In genomic region chr11:122097419-122098001, GRCh38 we compare ENCODE assay signal across 11 cellular contexts. TPM values are rescaled to one million over a fixed set of nuclear protein-coding genes. Genes with fewer than 3 reads are reported as not detected.
DNase-seq lines count a peak whose midpoint lies in the region; ATAC-seq and TF ChIP-seq lines count a peak whose summit lies in the region.
"Had no signal": no experiment of that assay in that cellular context is flagged by ENCODE, and none has a peak within 500 bp of the region (broad histone marks: within the 10 kb centered on the region; RNA-seq: fewer than 3 reads in every experiment).

No MANE protein-coding gene starts in this region.

- H3K27me3 ChIP-seq in HUES48 (ENCODE audit: control insufficient read depth, insufficient read depth, low read length) (peaks cover 30% of the 10 kb centered on the region), stomach (peaks cover 0 to 55% (median 12%) of the 10 kb centered on the region in 3 donors), WERI-Rb-1 (ENCODE audit: insufficient read depth, low read depth, severe bottlenecking) (no peaks in the 10 kb centered on the region)
- peaks cover 48% of the 10 kb centered on the region for H3K27me3 ChIP-seq in CD4-positive, alpha-beta T cell (ENCODE audit: control insufficient read depth, insufficient read depth, low read length)

- H4K20me1 ChIP-seq in OCI-LY7 (ENCODE audit: insufficient read depth, low read length) = no peaks in the 10 kb centered on the region

- H2AFZ ChIP-seq in OCI-LY7 (ENCODE audit: low read length) = no peak overlapping the region

- no peak for TF ChIP-seq EP300 in stomach (IDR thresholded peaks at IDR 0.05)

- peaks cover 40% of the 10 kb centered on the region for H3K4me1 Mint-ChIP-seq in WTC11
- peaks cover 15% of the 10 kb centered on the region for H3K4me1 Mint-ChIP-seq in CD4-positive, alpha-beta T cell (ENCODE audit: low read depth)

- H3K9me3 ChIP-seq in HUES48 (ENCODE audit: control insufficient read depth, insufficient read depth, low read length) = no peaks in the 10 kb centered on the region
- H3K9me3 ChIP-seq in stomach = no peaks in the 10 kb centered on the region
- H3K9me3 ChIP-seq in WERI-Rb-1 (ENCODE audit: severe bottlenecking) = no peaks in the 10 kb centered on the region
- H3K9me3 ChIP-seq in CD4-positive, alpha-beta T cell (ENCODE audit: control insufficient read depth, low read length) = no peaks in the 10 kb centered on the region
- no peaks in the 10 kb centered on the region for H3K9me3 ChIP-seq in OCI-LY7 (ENCODE audit: low read length)

- CTCF ChIA-PET in WTC11 (lab: Charles Lee) (interaction anchor here (0.9 to 1.0 kb wide), 2 partner anchors 12 to 442 kb away, joined by 3 to 6 read pairs; no protein-coding TSS in a partner anchor), OCI-LY7 (lab: Charles Lee; ENCODE audit: unreplicated experiment) (no interaction called here)
- CTCF ChIA-PET in CD4-positive, alpha-beta T cell (lab: Charles Lee) = no interaction called here

- peak overlapping the region; percentile 14; the same call in 1 of the 2 replicates for H3K4me3 ChIP-seq in HUES48 (ENCODE audit: low read depth, low read length)
- peak overlapping the region; percentile 18 to 49 (median 46) for H3K4me3 ChIP-seq in stomach
- H3K4me3 ChIP-seq in WERI-Rb-1 (ENCODE audit: low read depth, low read length) = no peak overlapping the region
- H3K4me3 ChIP-seq in OCI-LY7 (ENCODE audit: low read depth, low read length, poor library complexity, severe bottlenecking) = no peak overlapping the region

- H3K9me3 Mint-ChIP-seq in WTC11 = no peaks in the 10 kb centered on the region
- no peaks in the 10 kb centered on the region for H3K9me3 Mint-ChIP-seq in CD4-positive, alpha-beta T cell

- TF ChIP-seq CTCF in WTC11 (IDR thresholded peaks at IDR 0.05) (no peak), stomach (IDR thresholded peaks at IDR 0.05) (no peak), WERI-Rb-1 (IDR thresholded peaks at IDR 0.05; ENCODE audit: low read depth, low read length) (no peak), OCI-LY7 (conservative IDR thresholded peaks at IDR 0.05; ENCODE audit: low read length) (no peak)
- TF ChIP-seq CTCF in CD4-positive, alpha-beta T cell (IDR thresholded peaks at IDR 0.05) = no peak

- no peak for TF ChIP-seq POLR2A in stomach (IDR thresholded peaks at IDR 0.05)

- no peak for ATAC-seq in WTC11
- ATAC-seq in CD4-positive, alpha-beta T cell (ENCODE audit: poor library complexity) = no peak
- ATAC-seq in GM21526 (IDR thresholded peaks at IDR 0.05; ENCODE audit: low FRiP score, unreplicated experiment) = no peak

- no peak overlapping the region for H3K4me2 ChIP-seq in OCI-LY7 (ENCODE audit: low read length)

- peak overlapping the region; percentile 30 for H3K4me3 Mint-ChIP-seq in WTC11
- H3K4me3 Mint-ChIP-seq in CD4-positive, alpha-beta T cell = no peak overlapping the region
- H3K4me3 Mint-ChIP-seq: IgD-negative memory B cell had no signal

- peaks cover 21% of the 10 kb centered on the region for H3K27me3 Mint-ChIP-seq in WTC11 (ENCODE audit: low read depth)
- H3K27me3 Mint-ChIP-seq in CD4-positive, alpha-beta T cell = peaks cover 43% of the 10 kb centered on the region

- no peak overlapping the region for H3K27ac Mint-ChIP-seq in WTC11
- no peak overlapping the region for H3K27ac Mint-ChIP-seq in CD4-positive, alpha-beta T cell
- H3K27ac Mint-ChIP-seq: IgD-negative memory B cell had no signal

- H3K36me3 ChIP-seq in HUES48 (ENCODE audit: control insufficient read depth, insufficient read depth, low read length) (no peaks in the 10 kb centered on the region), stomach (no peaks in the 10 kb centered on the region), WERI-Rb-1 (no peaks in the 10 kb centered on the region), OCI-LY7 (ENCODE audit: insufficient read depth, low read length) (no peaks in the 10 kb centered on the region)

- H3K36me3 Mint-ChIP-seq in WTC11 = no peaks in the 10 kb centered on the region
- no peaks in the 10 kb centered on the region for H3K36me3 Mint-ChIP-seq in CD4-positive, alpha-beta T cell (ENCODE audit: low read depth)
- H3K36me3 Mint-ChIP-seq: IgD-negative memory B cell had no signal

- POLR2A ChIA-PET in WTC11 (lab: Charles Lee) = interaction anchor here (0.6 kb wide), 1 partner anchor 306 kb away, joined by 3 read pairs; no protein-coding TSS in a partner anchor
- POLR2A ChIA-PET in CD4-positive, alpha-beta T cell (lab: Charles Lee) = no interaction called here
- POLR2A ChIA-PET in OCI-LY7 (lab: Charles Lee) = interaction anchor here (0.7 to 1.1 kb wide), 3 partner anchors 17 to 28 kb away, joined by 3 read pairs; no protein-coding TSS in a partner anchor

- H3K27ac ChIP-seq in HUES48 (ENCODE audit: low read depth, low read length) = peak overlapping the region; percentile 16
- peak overlapping the region in 4 of 5 donors; percentile 54 to 88 (median 73) for H3K27ac ChIP-seq in stomach
- H3K27ac ChIP-seq in WERI-Rb-1 = no peak overlapping the region
- no peak overlapping the region for H3K27ac ChIP-seq in CD4-positive, alpha-beta T cell (ENCODE audit: low read depth, low read length)
- H3K27ac ChIP-seq in OCI-LY7 (ENCODE audit: low read depth, low read length, poor library complexity, severe bottlenecking) = no peak overlapping the region

- no peak overlapping the region for H3K9ac ChIP-seq in HUES48 (ENCODE audit: low read depth, low read length)

- DNase-seq in WTC11 (ENCODE audit: low spot score) = no peak
- peak; percentile 67 for DNase-seq in inferior parietal cortex (ENCODE audit: extremely low spot score)
- no peak for DNase-seq in stomach
- DNase-seq in WERI-Rb-1 = no peak
- DNase-seq in CD4-positive, alpha-beta T cell = no peak
- no peak for DNase-seq in OCI-LY7 (ENCODE audit: low spot score)
- DNase-seq: GOT3; stimulated activated CD4-positive, alpha-beta T cell treated with anti-CD3 and anti-CD28 coated beads, Interleukin-4, amount 100 ng/mL, for 1 hour had no signal

- H3K4me1 ChIP-seq in HUES48 (ENCODE audit: control insufficient read depth, insufficient read depth, low read length) = peaks cover 39% of the 10 kb centered on the region
- peaks cover 0 to 12% (median 4%) of the 10 kb centered on the region in 4 donors for H3K4me1 ChIP-seq in stomach
- H3K4me1 ChIP-seq in OCI-LY7 (ENCODE audit: insufficient read depth, low read length, poor library complexity, severe bottlenecking) = no peaks in the 10 kb centered on the region

- BruUV-seq in OCI-LY7 (replicated peaks; lab: Mats Ljungman, UMichigan) = no TSS peak

- intact Hi-C loops in stomach (cut with DNase I; ENCODE audit: low total_unique reads) = no loop called here
- intact Hi-C loops in CD4-positive, alpha-beta T cell (cut with DNase I, micrococcal nuclease) = no loop called here
- intact Hi-C loops in OCI-LY7 (cut with micrococcal nuclease; ENCODE audit: unreplicated experiment) = no loop called here

- no peaks in the 10 kb centered on the region for H3K9me2 ChIP-seq in OCI-LY7 (ENCODE audit: insufficient read depth, low read length)

- no peaks in the 10 kb centered on the region for H3K79me2 ChIP-seq in OCI-LY7 (ENCODE audit: insufficient read depth, low read depth, low read length)

- WGBS in stomach, 5 donors = 38 to 53% (median 49%) methylated on average over 11 of the region's 11 CpGs

TF ChIP-seq in WTC11, 78 proteins besides CTCF, POLR2A, EP300 and RAD21 (continues in another document):
- TF ChIP-seq EMX1 (CRISPR knock-in tag; IDR thresholded peaks at IDR 0.05) (no peak), NR1H2 (CRISPR knock-in tag; IDR thresholded peaks at IDR 0.05) (no peak), FOXP1 (CRISPR knock-in tag; IDR thresholded peaks at IDR 0.05; ENCODE audit: borderline replicate concordance) (no peak), ZNF121 (CRISPR knock-in tag; IDR thresholded peaks at IDR 0.05) (no peak), PREB (CRISPR knock-in tag; IDR thresholded peaks at IDR 0.05; ENCODE audit: borderline replicate concordance) (no peak), TEAD4 (CRISPR knock-in tag; IDR thresholded peaks at IDR 0.05) (no peak), USF2 (CRISPR knock-in tag; IDR thresholded peaks at IDR 0.05) (no peak)
- TF ChIP-seq, protein P1, sequence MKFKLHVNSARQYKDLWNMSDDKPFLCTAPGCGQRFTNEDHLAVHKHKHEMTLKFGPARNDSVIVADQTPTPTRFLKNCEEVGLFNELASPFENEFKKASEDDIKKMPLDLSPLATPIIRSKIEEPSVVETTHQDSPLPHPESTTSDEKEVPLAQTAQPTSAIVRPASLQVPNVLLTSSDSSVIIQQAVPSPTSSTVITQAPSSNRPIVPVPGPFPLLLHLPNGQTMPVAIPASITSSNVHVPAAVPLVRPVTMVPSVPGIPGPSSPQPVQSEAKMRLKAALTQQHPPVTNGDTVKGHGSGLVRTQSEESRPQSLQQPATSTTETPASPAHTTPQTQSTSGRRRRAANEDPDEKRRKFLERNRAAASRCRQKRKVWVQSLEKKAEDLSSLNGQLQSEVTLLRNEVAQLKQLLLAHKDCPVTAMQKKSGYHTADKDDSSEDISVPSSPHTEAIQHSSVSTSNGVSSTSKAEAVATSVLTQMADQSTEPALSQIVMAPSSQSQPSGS (CRISPR knock-in tag; IDR thresholded peaks at IDR 0.05; ENCODE audit: borderline replicate concordance, low read depth) = no peak
- TF ChIP-seq, protein P2, sequence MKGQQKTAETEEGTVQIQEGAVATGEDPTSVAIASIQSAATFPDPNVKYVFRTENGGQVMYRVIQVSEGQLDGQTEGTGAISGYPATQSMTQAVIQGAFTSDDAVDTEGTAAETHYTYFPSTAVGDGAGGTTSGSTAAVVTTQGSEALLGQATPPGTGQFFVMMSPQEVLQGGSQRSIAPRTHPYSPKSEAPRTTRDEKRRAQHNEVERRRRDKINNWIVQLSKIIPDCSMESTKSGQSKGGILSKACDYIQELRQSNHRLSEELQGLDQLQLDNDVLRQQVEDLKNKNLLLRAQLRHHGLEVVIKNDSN (CRISPR knock-in tag; IDR thresholded peaks at IDR 0.05) = no peak

RNA-seq across cellular contexts. Expression of gene BLID, which starts 18.5 kb away (rescaled TPM):
- total RNA-seq in WTC11 (2021) (not detected in 3 replicates), stomach (1 to 10 TPM in 1 of 5 donors, not detected in 4; 3.1 TPM), OCI-LY7 (2022) (not detected in 2 replicates)
- not detected for polyA plus RNA-seq in stomach
- total RNA-seq in CD4-positive, alpha-beta T cell = not detected
- total RNA-seq in OCI-LY7 (2014; rRNA removed; shearing (Covaris generic)) = not detected in 2 replicates
- polyA plus RNA-seq: IgD-negative memory B cell had no signal

Comparison
In these comparisons a context has a peak if more than half of its experiments do, and no peak if none do; other contexts are left out.
1. H3K27ac ChIP-seq: peak in HUES48 (single experiment) and stomach (4 of 5); none in WERI-Rb-1 (single experiment), CD4-positive, alpha-beta T cell (single experiment) and OCI-LY7 (single experiment).
2. H3K4me3 ChIP-seq: peak in HUES48 (single experiment) and stomach (4 of 4); none in WERI-Rb-1 (single experiment) and OCI-LY7 (single experiment).